In genomic region chr1:156489166-156489934, GRCh38 we compare ENCODE assay signal across 8 cellular contexts. TPM values are rescaled to one million over a fixed set of nuclear protein-coding genes. Genes with fewer than 3 reads are reported as not detected.
A peak's percentile ranks its signal among the peaks of the same experiment; 100 is the strongest.
DNase-seq lines count a peak whose midpoint lies in the region; ATAC-seq, FAIRE-seq and TF ChIP-seq lines count a peak whose summit lies in the region.

No MANE protein-coding gene starts in this region.

- H3K4me3 ChIP-seq in liver (ENCODE audit: low read depth in 1 of 3, low read length in 3 of 3) (no peak overlapping the region), HepG2 (replicated peaks in 1 of 3; ENCODE audit: insufficient read depth in 1 of 3, low read depth in 2 of 3, low read length in 3 of 3) (no peak overlapping the region), HUES48 (ENCODE audit: low read depth, low read length) (peak overlapping the region; percentile 43; the same call in 1 of the 2 replicates), astrocyte (ENCODE audit: insufficient read depth, low read depth, low read length) (no peak overlapping the region)

- peaks cover 12% of the 10 kb centered on the region for H3K79me2 ChIP-seq in HepG2 (ENCODE audit: insufficient read depth, low read length)
- peaks cover 100% of the 10 kb centered on the region for H3K79me2 ChIP-seq in astrocyte (ENCODE audit: insufficient read depth, low read length)

- TF ChIP-seq CTCF in liver (IDR thresholded peaks at IDR 0.05; ENCODE audit: low read depth, low read length, missing input control), result no peak
- no peak for TF ChIP-seq CTCF in HepG2 (CRISPR knock-in tag; IDR thresholded peaks at IDR 0.05)
- TF ChIP-seq CTCF in astrocyte (IDR thresholded peaks at IDR 0.05; ENCODE audit: insufficient read depth, low read depth, low read length), result no peak

- H3K27me3 ChIP-seq in liver (ENCODE audit: control insufficient read depth in 4 of 4, insufficient read depth in 4 of 4, low read length in 3 of 4) (no peaks in the 10 kb centered on the region), HepG2 (ENCODE audit: control insufficient read depth in 1 of 2, insufficient read depth in 2 of 2, low read length in 2 of 2) (no peaks in the 10 kb centered on the region), HUES48 (ENCODE audit: control insufficient read depth, insufficient read depth, low read length) (no peaks in the 10 kb centered on the region), astrocyte (ENCODE audit: insufficient read depth, low read length) (no peaks in the 10 kb centered on the region), layer of hippocampus (ENCODE audit: control insufficient read depth, insufficient read depth, low read length) (no peaks in the 10 kb centered on the region)

- peak overlapping the region; percentile 47 for H3K27ac Mint-ChIP-seq in astrocyte (ENCODE audit: unreplicated experiment)

- DNase-seq in HepG2 (ENCODE audit: low spot score) (no peak), astrocyte (ENCODE audit: low read depth) (no peak), dermis blood vessel endothelial cell (no peak)
- peak; percentile 42 to 49 for DNase-seq in stimulated activated CD8-positive, alpha-beta memory T cell treated with anti-CD3 and anti-CD28 coated beads, Interleukin-15, amount 100 ng/mL, for 4 hours (ENCODE audit: low read depth in 2 of 2)

- H2AFZ ChIP-seq in HepG2 (ENCODE audit: low read length) (no peak overlapping the region), astrocyte (ENCODE audit: low read depth, low read length) (no peak overlapping the region)

- intact Hi-C loops in HepG2 (cut with micrococcal nuclease; ENCODE audit: unreplicated experiment), result no loop called here

- H3K9me3 Mint-ChIP-seq in astrocyte (ENCODE audit: unreplicated experiment), result no peaks in the 10 kb centered on the region

- H3K9me3 ChIP-seq in liver (ENCODE audit: control insufficient read depth in 4 of 4, low read length in 3 of 4) (no peaks in the 10 kb centered on the region), HepG2 (ENCODE audit: low read length) (no peaks in the 10 kb centered on the region), HUES48 (ENCODE audit: control insufficient read depth, insufficient read depth, low read length) (no peaks in the 10 kb centered on the region), astrocyte (ENCODE audit: insufficient read depth, low read depth, low read length) (no peaks in the 10 kb centered on the region)

- no TSS peak for BruUV-seq in HepG2 (replicated peaks; lab: Mats Ljungman, UMichigan)

- CTCF ChIA-PET in HepG2 (lab: Yijun Ruan, JAX; ENCODE audit: low intra/inter-chr PET ratio, low total read pairs), result no interaction called here

- TF ChIP-seq RAD21 in liver (IDR thresholded peaks at IDR 0.05), result no peak
- TF ChIP-seq RAD21 in HepG2 (CRISPR knock-in tag; IDR thresholded peaks at IDR 0.05), result no peak

- peak overlapping the region; percentile 64 for H3K4me3 Mint-ChIP-seq in astrocyte (ENCODE audit: unreplicated experiment)

- no peak for ATAC-seq in HepG2

- peaks cover 49% of the 10 kb centered on the region; the same call in 1 of the 2 replicates for H4K20me1 ChIP-seq in HepG2 (ENCODE audit: insufficient read depth, low read length)
- peaks cover 100% of the 10 kb centered on the region for H4K20me1 ChIP-seq in astrocyte (ENCODE audit: insufficient read depth, low read length)

- POLR2A ChIA-PET in HepG2 (lab: Yijun Ruan, JAX), result interaction anchor here (1.2 to 1.3 kb wide), 2 partner anchors 12 to 15 kb away, joined by 3 read pairs; partner anchors contain the start of gene MEF2D

- H3K9ac ChIP-seq in liver (ENCODE audit: low read depth in 1 of 2, low read length in 2 of 2) (no peak overlapping the region), HepG2 (ENCODE audit: insufficient read depth, low read depth, low read length) (no peak overlapping the region), HUES48 (ENCODE audit: low read depth, low read length) (no peak overlapping the region), astrocyte (ENCODE audit: low read length) (peak overlapping the region; percentile 50)

- H3K27ac ChIP-seq in liver (ENCODE audit: low read depth in 1 of 2, low read length in 2 of 2) (peak overlapping the region; percentile 44 to 49), HepG2 (ENCODE audit: extremely low read length, insufficient read depth, low read length) (no peak overlapping the region), HUES48 (ENCODE audit: low read depth, low read length) (peak overlapping the region; percentile 21), astrocyte (ENCODE audit: low read depth, low read length) (no peak overlapping the region), layer of hippocampus (ENCODE audit: low read depth, low read length) (peak overlapping the region; percentile 81)

- TF ChIP-seq POLR2A in HepG2 (IDR thresholded peaks at IDR 0.05; ENCODE audit: insufficient read depth in 1 of 2, low read depth in 2 of 2, low read length in 2 of 2) (no peak), Raji (IDR thresholded peaks at IDR 0.05; ENCODE audit: insufficient read depth, low read depth, low read length) (0 out of 2 replicates have a peak, but pooled peaks have one; percentile 17)

- no peaks in the 10 kb centered on the region for H3K27me3 Mint-ChIP-seq in astrocyte (ENCODE audit: low read depth, unreplicated experiment)

- 62% methylated on average over 12 of the region's 12 CpGs for WGBS in liver
- WGBS in HepG2 (ENCODE audit: low lambda C conversion rate), result 91% methylated on average over 9 of the region's 12 CpGs

- in situ Hi-C loops in HepG2 (cut with HindIII; ENCODE audit: extremely low pct_ligation_motif_present, low pct_unique_long_range_greater_than_20kb), result no loop called here

- peaks cover 11% of the 10 kb centered on the region for H3K36me3 Mint-ChIP-seq in astrocyte (ENCODE audit: low read depth, unreplicated experiment)

- TF ChIP-seq EP300 in HepG2 (IDR thresholded peaks at IDR 0.05; ENCODE audit: low read depth in 2 of 2, low read length in 2 of 2) (no peak), HepG2 (CRISPR knock-in tag; IDR thresholded peaks at IDR 0.05; ENCODE audit: borderline replicate concordance) (no peak)

- H3K4me2 ChIP-seq in HepG2 (ENCODE audit: low read depth, low read length), result no peak overlapping the region
- peak overlapping the region; percentile 76 for H3K4me2 ChIP-seq in astrocyte (ENCODE audit: low read length)

- peaks cover 17 to 62% (median 53%) of the 10 kb centered on the region in 4 donors for H3K4me1 ChIP-seq in liver (ENCODE audit: control insufficient read depth in 4 of 4, insufficient read depth in 4 of 4, low read length in 3 of 4)
- H3K4me1 ChIP-seq in HepG2 (ENCODE audit: insufficient read depth, low read length), result no peaks in the 10 kb centered on the region
- peaks cover 29% of the 10 kb centered on the region for H3K4me1 ChIP-seq in HUES48 (ENCODE audit: control insufficient read depth, insufficient read depth, low read length)
- peaks cover 36% of the 10 kb centered on the region for H3K4me1 ChIP-seq in astrocyte (ENCODE audit: insufficient read depth, low read length)

- H3K4me1 Mint-ChIP-seq in astrocyte (ENCODE audit: low read depth, unreplicated experiment), result peaks cover 56% of the 10 kb centered on the region

- FAIRE-seq in HepG2 (lab: Jason Lieb, UNC) (no peak), astrocyte (lab: Jason Lieb, UNC) (no peak)

- H3K36me3 ChIP-seq in liver (ENCODE audit: control insufficient read depth in 4 of 4, insufficient read depth in 3 of 4, low read depth in 1 of 4, low read length in 3 of 4) (no peaks in the 10 kb centered on the region), HepG2 (replicated peaks in 1 of 2; ENCODE audit: control insufficient read depth in 1 of 2, insufficient read depth in 2 of 2, low read length in 2 of 2) (peaks cover under 1 to 4% of the 10 kb centered on the region in 2 experiments; a peak in 2 of 5 replicates), HUES48 (ENCODE audit: control insufficient read depth, insufficient read depth, low read length) (no peaks in the 10 kb centered on the region), astrocyte (ENCODE audit: insufficient read depth, low read length) (no peaks in the 10 kb centered on the region)

TF ChIP-seq in liver, 16 proteins besides CTCF, POLR2A, EP300 and RAD21 (continues in another document):
- TF ChIP-seq FOXA2 (IDR thresholded peaks at IDR 0.05) (no peak), NR2F2 (IDR thresholded peaks at IDR 0.05) (no peak), ATF3 (IDR thresholded peaks at IDR 0.05) (no peak)

TF ChIP-seq in HepG2, 621 proteins besides CTCF, POLR2A, EP300 and RAD21 (continues in another document):
- TF ChIP-seq CBX5 (CRISPR knock-in tag; IDR thresholded peaks at IDR 0.05; ENCODE audit: borderline replicate concordance), result no peak
- no peak for TF ChIP-seq ZNF713 (CRISPR knock-in tag; IDR thresholded peaks at IDR 0.05)
- TF ChIP-seq CEBPG (CRISPR knock-in tag; IDR thresholded peaks at IDR 0.05), result no peak
- no peak for TF ChIP-seq MXD1 (CRISPR knock-in tag; IDR thresholded peaks at IDR 0.05)

RNA-seq across cellular contexts. Expression of gene MEF2D, which starts 11.2 kb away (rescaled TPM):
- total RNA-seq in liver (1 to 10 TPM; 5.2 to 5.7 TPM), HepG2 (2016; rRNA removed; fragmentation: Illumina TruSeq; extraction: Trizol) (1.3 and 1.6 TPM in 2 replicates), astrocyte (51.7 and 56.6 TPM in 2 replicates), dermis blood vessel endothelial cell (10.7 and 11.6 TPM in 2 replicates)
- polyA plus RNA-seq in liver (1 to 10 TPM; 3.4 to 7.6 TPM), HepG2 (2011; rRNA removed) (3.9 and 4.8 TPM in 2 replicates)
- total RNA-seq in HepG2 (2016; cell fraction: cytosol; rRNA removed; fragmentation: Illumina TruSeq; extraction: Trizol; ENCODE audit: low read depth), result 0.10 and 0.18 TPM in 2 replicates
- total RNA-seq in HepG2 (2016; cell fraction: insoluble cytoplasmic fraction; rRNA removed; fragmentation: Illumina TruSeq; extraction: Trizol), result 0.94 and 1.4 TPM in 2 replicates
- total RNA-seq in HepG2 (2016; cell fraction: membrane; rRNA removed; fragmentation: Illumina TruSeq; extraction: Trizol), result 0.86 and 1.1 TPM in 2 replicates
- 1.6 and 2.1 TPM in 2 replicates for total RNA-seq in HepG2 (2016; cell fraction: nucleus; rRNA removed; fragmentation: Illumina TruSeq; extraction: Trizol)
- 3.4 and 4.5 TPM in 2 replicates for polyA plus RNA-seq in HepG2 (2011; cell fraction: cytosol; rRNA removed)
- 16.7 and 19.0 TPM in 2 replicates for polyA plus RNA-seq in HepG2 (2011; cell fraction: nucleus; rRNA removed)
- 7.2 and 7.9 TPM in 2 replicates for polyA plus RNA-seq in HepG2 (2012)
- polyA plus RNA-seq in HepG2 (2016; cell fraction: cytosol; fragmentation: Illumina TruSeq; extraction: Trizol; ENCODE audit: low read depth), result 0.14 and 0.24 TPM in 2 replicates
- polyA plus RNA-seq in HepG2 (2016; cell fraction: insoluble cytoplasmic fraction; fragmentation: Illumina TruSeq; extraction: Trizol; ENCODE audit: low read depth), result 2.7 and 4.2 TPM in 2 replicates
- polyA plus RNA-seq in HepG2 (2016; cell fraction: membrane; fragmentation: Illumina TruSeq; extraction: Trizol; ENCODE audit: low read depth), result 0.64 and 0.70 TPM in 2 replicates
- polyA plus RNA-seq in HepG2 (2016; cell fraction: nucleus; fragmentation: Illumina TruSeq; extraction: Trizol; ENCODE audit: insufficient read depth, low read depth), result 5.2 and 6.2 TPM in 2 replicates
- polyA minus RNA-seq in HepG2 (2011; rRNA and poly(A)+ RNA removed; ENCODE audit: low replicate concordance), result 6.9 and 12.7 TPM in 2 replicates
- polyA minus RNA-seq in HepG2 (2011; cell fraction: cytosol; rRNA and poly(A)+ RNA removed), result 4.3 and 7.2 TPM in 2 replicates
- polyA minus RNA-seq in HepG2 (2011; cell fraction: nucleus; rRNA and poly(A)+ RNA removed), result 5.4 and 6.3 TPM in 2 replicates

Comparison
In these comparisons a context has a peak if more than half of its experiments do, and no peak if none do; other contexts are left out.
1. H3K27ac ChIP-seq: peak in liver (2 of 2), HUES48 (single experiment) and layer of hippocampus (single experiment); none in HepG2 (single experiment) and astrocyte (single experiment).
2. DNase-seq: peak in stimulated activated CD8-positive, alpha-beta memory T cell treated with anti-CD3 and anti-CD28 coated beads, Interleukin-15, amount 100 ng/mL, for 4 hours (2 of 2); none in HepG2 (single experiment), astrocyte (single experiment) and dermis blood vessel endothelial cell (single experiment).